16 cellular contexts compared by ENCODE assay signal in the genomic region with DNA sequence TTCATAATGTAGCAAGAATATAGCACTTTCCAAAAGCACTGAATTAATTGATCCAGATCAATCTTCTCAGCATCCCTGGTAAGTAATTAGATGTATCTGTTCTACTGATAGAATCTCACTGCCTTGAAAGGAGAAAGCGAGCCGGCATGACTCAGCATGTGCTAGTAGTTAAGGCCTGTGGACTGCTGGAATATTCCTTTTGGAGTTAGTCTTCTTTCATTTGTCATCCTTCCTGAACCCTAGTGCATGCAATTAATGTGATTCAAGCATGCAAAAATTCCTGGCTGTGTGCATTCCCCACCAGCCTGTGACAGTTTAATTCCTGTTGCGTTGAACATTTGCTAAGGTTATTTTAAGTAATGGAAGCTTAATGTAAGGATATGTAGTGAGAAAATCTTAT.
DNase-seq lines count a peak whose midpoint lies in the region; TF ChIP-seq lines count a peak whose summit lies in the region.
"Had no signal": no experiment of that assay in that cellular context is flagged by ENCODE, and none has a peak within 500 bp of the region (broad histone marks: within the 10 kb centered on the region; RNA-seq: fewer than 3 reads in every experiment).

No MANE protein-coding gene starts in this region.

- no peak overlapping the region for H3K27ac ChIP-seq in brain microvascular endothelial cell
- H3K27ac ChIP-seq in mesenchymal stem cell (ENCODE audit: low read length, poor library complexity, severe bottlenecking), result no peak overlapping the region
- H3K27ac ChIP-seq: pancreas, spleen, upper lobe of left lung had no signal

- no peak overlapping the region for H2BK12ac ChIP-seq in mesenchymal stem cell (ENCODE audit: low read length in 2 of 2)

- no peak overlapping the region for H3K9ac ChIP-seq in mesenchymal stem cell (ENCODE audit: low read length)

- H3K18ac ChIP-seq in mesenchymal stem cell (ENCODE audit: low read depth in 1 of 2, low read length in 2 of 2), result no peak overlapping the region

- no peaks in the 10 kb centered on the region for H3K36me3 ChIP-seq in brain microvascular endothelial cell (replicated peaks)
- no peaks in the 10 kb centered on the region for H3K36me3 ChIP-seq in mesenchymal stem cell (ENCODE audit: control insufficient read depth in 1 of 2, insufficient read depth in 2 of 2, low read depth in 1 of 2, low read length in 2 of 2)
- H3K36me3 ChIP-seq in HAP-1 (replicated peaks), result no peaks in the 10 kb centered on the region
- H3K36me3 ChIP-seq: pancreas, spleen, upper lobe of left lung had no signal

- H3K4me3 ChIP-seq in brain microvascular endothelial cell (ENCODE audit: low read depth, low read length) (no peak overlapping the region), mesenchymal stem cell (ENCODE audit: insufficient read depth in 1 of 2, low read depth in 1 of 2, low read length in 2 of 2) (no peak overlapping the region), HAP-1 (no peak overlapping the region)
- H3K4me3 ChIP-seq: pancreas, spleen, upper lobe of left lung had no signal

- H3K14ac ChIP-seq in mesenchymal stem cell (ENCODE audit: low read length in 2 of 2), result no peak overlapping the region

- H3K79me1 ChIP-seq in mesenchymal stem cell (replicated peaks; ENCODE audit: low read length, poor library complexity, severe bottlenecking), result no peaks in the 10 kb centered on the region

- WGBS in mesenchymal stem cell, result 76% methylated on average over 2 of the region's 3 CpGs

- H3K4ac ChIP-seq in mesenchymal stem cell (ENCODE audit: low read depth in 1 of 2, low read length in 2 of 2), result no peak overlapping the region

- no peak overlapping the region for H3K23ac ChIP-seq in mesenchymal stem cell (ENCODE audit: low read length in 2 of 2)

- H3K27me3 ChIP-seq in brain microvascular endothelial cell (replicated peaks) (no peaks in the 10 kb centered on the region), mesenchymal stem cell (ENCODE audit: control insufficient read depth in 1 of 2, insufficient read depth in 1 of 2, low read length in 2 of 2) (no peaks in the 10 kb centered on the region), HAP-1 (ENCODE audit: low read depth) (no peaks in the 10 kb centered on the region)
- H3K27me3 ChIP-seq: pancreas, spleen, upper lobe of left lung had no signal

- no peak overlapping the region for H3K4me2 ChIP-seq in mesenchymal stem cell (ENCODE audit: low read length, poor library complexity, severe bottlenecking)

- no peak overlapping the region for H2BK15ac ChIP-seq in mesenchymal stem cell (ENCODE audit: low read depth, poor library complexity, severe bottlenecking)

- no peak overlapping the region for H4K91ac ChIP-seq in mesenchymal stem cell (ENCODE audit: low read length)

- in situ Hi-C loops in brain microvascular endothelial cell (cut with HindIII; ENCODE audit: low pct_ligation_motif_present, low sequenced_read_pairs), result no loop called here
- in situ Hi-C loops in HAP-1 (cut with MboI; ENCODE audit: low sequenced_read_pairs), result no loop called here

- H3K9me3 ChIP-seq in mesenchymal stem cell (ENCODE audit: control insufficient read depth, low read length), result no peaks in the 10 kb centered on the region
- H3K9me3 ChIP-seq in HAP-1, result no peaks in the 10 kb centered on the region
- H3K9me3 ChIP-seq: pancreas, spleen, upper lobe of left lung had no signal

- H2BK120ac ChIP-seq in mesenchymal stem cell (ENCODE audit: low read depth, low read length), result no peak overlapping the region

- no peak for TF ChIP-seq CTCF in brain microvascular endothelial cell (IDR thresholded peaks at IDR 0.05; ENCODE audit: low read depth, low read length, missing control alignments)

- no peak overlapping the region for H4K8ac ChIP-seq in mesenchymal stem cell (ENCODE audit: low read length)

- H2AFZ ChIP-seq in mesenchymal stem cell (ENCODE audit: low read depth, low read length), result no peak overlapping the region

- no peak overlapping the region for H2BK5ac ChIP-seq in mesenchymal stem cell (ENCODE audit: low read depth, low read length, poor library complexity, severe bottlenecking)

- H3K4me1 ChIP-seq in mesenchymal stem cell (ENCODE audit: control insufficient read depth, insufficient read depth, low read depth, low read length) (no peaks in the 10 kb centered on the region), HAP-1 (no peaks in the 10 kb centered on the region)
- H3K4me1 ChIP-seq: pancreas, spleen, upper lobe of left lung had no signal

- no peak overlapping the region for H2AK5ac ChIP-seq in mesenchymal stem cell (ENCODE audit: low read length, severe bottlenecking)

- DNase-seq in AG08395 (ENCODE audit: low spot score) (peak; percentile 65), HS-5 (ENCODE audit: low read depth) (peak; percentile 49), brain microvascular endothelial cell (peak; percentile 4), mesenchymal stem cell (peak; percentile 11), inferior parietal cortex (ENCODE audit: extremely low spot score) (no peak), HAP-1 (ENCODE audit: low spot score in 2 of 2) (no peak), SKM-1 (lab: John Stamatoyannopoulos, UW; ENCODE audit: unreplicated experiment) (no peak)
- DNase-seq in activated CD4-positive, CD25-positive, alpha-beta regulatory T cell treated with anti-CD3 and anti-CD28 coated beads, Interleukin-2, amount 50 U/mL, for 72 hours, result no peak
- DNase-seq: DMS 273 treated with DMSO at 0.1 percent for 48 hours; glutamatergic neuron; kidney; NCI-H187; pancreas; spleen; stimulated activated naive CD4-positive, alpha-beta T cell; upper lobe of left lung had no signal

Comparison
In these comparisons a context has a peak if more than half of its experiments do, and no peak if none do; other contexts are left out.
1. DNase-seq: peak in AG08395 (single experiment), HS-5 (single experiment), brain microvascular endothelial cell (single experiment) and mesenchymal stem cell (single experiment); none in inferior parietal cortex (single experiment), HAP-1 (0 of 2), activated CD4-positive, CD25-positive, alpha-beta regulatory T cell treated with anti-CD3 and anti-CD28 coated beads, Interleukin-2, amount 50 U/mL, for 72 hours (single experiment) and SKM-1 (single experiment).